In genomic region chr9:32783168-32783891, GRCh38 we compare ENCODE assay signal across 11 cellular contexts. TPM values are rescaled to one million over a fixed set of nuclear protein-coding genes. Genes with fewer than 3 reads are reported as not detected.
A peak's percentile ranks its signal among the peaks of the same experiment; 100 is the strongest.
DNase-seq lines count a peak whose midpoint lies in the region; ATAC-seq and TF ChIP-seq lines count a peak whose summit lies in the region.
"Had no signal": no experiment of that assay in that cellular context is flagged by ENCODE, and none has a peak within 500 bp of the region (broad histone marks: within the 10 kb centered on the region; RNA-seq: fewer than 3 reads in every experiment).

Gene TMEM215 (plus strand): TSS chr9:32783540. CDS start chr9:32784184, 644 bp downstream.

- H3K4me3 ChIP-seq in iPS-18a (ENCODE audit: low read length), result peak within 1 kb of the TSS; percentile 89

- POLR2A ChIA-PET in WTC11 (lab: Charles Lee), result no interaction called here

- CTCF ChIA-PET in WTC11 (lab: Charles Lee), result interaction anchor here (0.6 to 2.4 kb wide), 9 partner anchors 33 to 404 kb away, joined by 3 to 12 read pairs (median 5); no protein-coding TSS in a partner anchor

- no peaks in the 10 kb centered on the region for H3K9me3 ChIP-seq in iPS-18a (ENCODE audit: control insufficient read depth, low read depth, low read length)

- no peak within 1 kb of the TSS for H3K27ac Mint-ChIP-seq in WTC11
- no peak within 1 kb of the TSS for H3K27ac Mint-ChIP-seq in stimulated activated effector memory CD8-positive, alpha-beta T cell treated with anti-CD3 and anti-CD28 coated beads, Interleukin-12 subunit alpha, Interleukin-12 subunit beta, amount 100 ng/mL, for 72 hours

- no peak for TF ChIP-seq CTCF in WTC11 (IDR thresholded peaks at IDR 0.05)

- H3K27me3 ChIP-seq in iPS-18a (ENCODE audit: control insufficient read depth, insufficient read depth, low read length), result peaks cover 80% of the 10 kb centered on the region

- peak; percentile 13 to 38 for DNase-seq in NCI-H2081 (lab: John Stamatoyannopoulos, UW)
- DNase-seq in NCI-H2081 treated with DMSO at 0.1 percent for 48 hours (lab: John Stamatoyannopoulos, UW), result no peak
- DNase-seq in WTC11 (ENCODE audit: low spot score), result peak; percentile 84
- no peak for DNase-seq in stimulated activated effector memory CD8-positive, alpha-beta T cell treated with anti-CD3 and anti-CD28 coated beads, Interleukin-12 subunit alpha, Interleukin-12 subunit beta, amount 100 ng/mL, for 72 hours (ENCODE audit: low spot score in 2 of 2)
- DNase-seq in effector CD4-positive, alpha-beta T cell, result no peak
- no peak for DNase-seq in stimulated activated CD4-positive, alpha-beta T cell treated with anti-CD3 and anti-CD28 coated beads, Interleukin-4, amount 100 ng/mL, for 4 hours
- DNase-seq in 8988T, result no peak
- DNase-seq: activated CD8-positive, alpha-beta memory T cell treated with anti-CD3 and anti-CD28 coated beads for 24 hours; cerebellar nuclear complex; SHP77 had no signal

- no peaks in the 10 kb centered on the region for H3K4me1 ChIP-seq in iPS-18a (ENCODE audit: control insufficient read depth, low read depth, low read length)

- peaks cover 6% of the 10 kb centered on the region for H3K4me1 Mint-ChIP-seq in WTC11
- H3K4me1 Mint-ChIP-seq in stimulated activated effector memory CD8-positive, alpha-beta T cell treated with anti-CD3 and anti-CD28 coated beads, Interleukin-12 subunit alpha, Interleukin-12 subunit beta, amount 100 ng/mL, for 72 hours, result no peaks in the 10 kb centered on the region

- no peak within 1 kb of the TSS for H3K27ac ChIP-seq in iPS-18a (ENCODE audit: low read length)

- H3K9ac ChIP-seq in iPS-18a (ENCODE audit: low read length), result peak within 1 kb of the TSS; percentile 28

- no peaks in the 10 kb centered on the region for H3K36me3 ChIP-seq in iPS-18a (ENCODE audit: control insufficient read depth, low read depth, low read length)

- no peaks in the 10 kb centered on the region for H3K9me3 Mint-ChIP-seq in WTC11
- no peaks in the 10 kb centered on the region for H3K9me3 Mint-ChIP-seq in stimulated activated effector memory CD8-positive, alpha-beta T cell treated with anti-CD3 and anti-CD28 coated beads, Interleukin-12 subunit alpha, Interleukin-12 subunit beta, amount 100 ng/mL, for 72 hours

- ATAC-seq in WTC11, result peak; percentile 84
- ATAC-seq in stimulated activated effector memory CD8-positive, alpha-beta T cell treated with anti-CD3 and anti-CD28 coated beads, Interleukin-12 subunit alpha, Interleukin-12 subunit beta, amount 100 ng/mL, for 72 hours, result peak; percentile 8

- peak within 1 kb of the TSS; percentile 74 for H3K4me3 Mint-ChIP-seq in WTC11
- no peak within 1 kb of the TSS for H3K4me3 Mint-ChIP-seq in stimulated activated effector memory CD8-positive, alpha-beta T cell treated with anti-CD3 and anti-CD28 coated beads, Interleukin-12 subunit alpha, Interleukin-12 subunit beta, amount 100 ng/mL, for 72 hours

- no peaks in the 10 kb centered on the region for H3K36me3 Mint-ChIP-seq in WTC11
- H3K36me3 Mint-ChIP-seq in stimulated activated effector memory CD8-positive, alpha-beta T cell treated with anti-CD3 and anti-CD28 coated beads, Interleukin-12 subunit alpha, Interleukin-12 subunit beta, amount 100 ng/mL, for 72 hours, result no peaks in the 10 kb centered on the region

- H3K27me3 Mint-ChIP-seq in WTC11 (ENCODE audit: low read depth), result peaks cover 99% of the 10 kb centered on the region

TF ChIP-seq in WTC11, 78 proteins besides CTCF, POLR2A, EP300 and RAD21 (continues in another document):
- TF ChIP-seq TP53 (CRISPR knock-in tag; IDR thresholded peaks at IDR 0.05) (peak; percentile 25; the same call in 1 of the 2 replicates), HMGXB4 (CRISPR knock-in tag; IDR thresholded peaks at IDR 0.05) (peak; percentile 93), AFF4 (CRISPR knock-in tag; IDR thresholded peaks at IDR 0.05; ENCODE audit: borderline replicate concordance) (no peak), FOXP4 (CRISPR knock-in tag; IDR thresholded peaks at IDR 0.05) (no peak), TEAD4 (CRISPR knock-in tag; IDR thresholded peaks at IDR 0.05) (0 out of 2 replicates have a peak, but pooled peaks have one; percentile 24), USF1 (CRISPR knock-in tag; IDR thresholded peaks at IDR 0.05) (no peak), JAZF1 (CRISPR knock-in tag; IDR thresholded peaks at IDR 0.05) (no peak), ATF2 (CRISPR knock-in tag; IDR thresholded peaks at IDR 0.05; ENCODE audit: borderline replicate concordance, low read depth) (no peak), ZMAT4 (CRISPR knock-in tag; IDR thresholded peaks at IDR 0.05) (no peak), ZBTB21 (CRISPR knock-in tag; IDR thresholded peaks at IDR 0.05; ENCODE audit: borderline replicate concordance) (no peak)

RNA-seq across cellular contexts. Expression of gene TMEM215, which starts in this region (rescaled TPM):
- 0.21 to 0.34 TPM (median 0.31 TPM) in 3 replicates for total RNA-seq in WTC11 (2021)

Comparison
In these comparisons a context has a peak if more than half of its experiments do, and no peak if none do; other contexts are left out.
1. DNase-seq: peak in NCI-H2081 (2 of 2); none in NCI-H2081 treated with DMSO at 0.1 percent for 48 hours (single experiment), stimulated activated effector memory CD8-positive, alpha-beta T cell treated with anti-CD3 and anti-CD28 coated beads, Interleukin-12 subunit alpha, Interleukin-12 subunit beta, amount 100 ng/mL, for 72 hours (0 of 2), effector CD4-positive, alpha-beta T cell (single experiment), stimulated activated CD4-positive, alpha-beta T cell treated with anti-CD3 and anti-CD28 coated beads, Interleukin-4, amount 100 ng/mL, for 4 hours (0 of 2) and 8988T (single experiment).
2. Peak in DNase-seq and ATAC-seq in WTC11; RNA of the gene not detected or under 1 TPM.